1 cellular context compared by ENCODE assay signal in the genomic region with DNA sequence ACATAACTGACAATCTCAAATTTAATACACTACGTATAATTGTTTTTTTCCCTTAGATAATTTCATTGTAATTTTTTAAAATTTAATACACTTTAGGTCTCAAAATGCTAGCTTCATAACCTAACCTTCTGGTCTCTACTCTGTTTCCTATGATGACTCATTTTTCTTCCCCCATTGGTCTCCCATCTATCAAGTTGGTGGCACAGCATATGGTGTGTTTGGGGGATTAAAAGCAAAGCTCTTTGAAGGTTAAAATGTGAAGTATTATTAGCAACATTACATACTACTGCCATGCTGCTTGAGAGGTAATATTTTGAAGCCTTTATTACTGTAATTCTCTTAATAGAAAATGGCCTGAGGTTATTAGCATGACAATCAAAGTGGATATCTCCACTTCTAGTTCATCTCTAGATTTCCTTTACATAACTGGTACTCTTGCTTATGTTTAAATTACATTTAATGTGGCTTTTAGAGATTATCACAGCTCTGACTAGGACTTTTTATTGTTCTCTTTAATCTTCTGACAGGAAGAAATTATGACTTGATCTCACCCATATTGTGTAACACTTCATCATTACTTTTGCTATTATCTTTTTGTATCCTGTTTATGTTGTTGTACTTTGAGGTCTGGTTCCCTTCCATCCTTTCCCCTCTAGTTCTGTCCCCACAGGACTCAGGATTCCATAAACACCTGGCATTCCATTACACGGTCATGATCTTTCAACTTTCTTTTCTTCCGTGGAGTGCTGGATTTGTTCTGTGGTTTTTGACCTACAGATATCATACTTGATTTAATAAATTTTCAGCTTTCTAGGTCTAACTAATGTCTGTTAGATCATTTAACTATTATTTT.
TF ChIP-seq lines count a peak whose summit lies in the region.

No MANE protein-coding gene starts in this region.

TF ChIP-seq in HepG2, 621 proteins besides CTCF, POLR2A, EP300 and RAD21 (continued from another document):
- TF ChIP-seq SNAPC4 (CRISPR knock-in tag; IDR thresholded peaks at IDR 0.05) (no peak), NFE2L2 (IDR thresholded peaks at IDR 0.05; ENCODE audit: low read length) (no peak)
